Comparison of ENCODE assay signal across 23 cellular contexts in the genomic region with DNA sequence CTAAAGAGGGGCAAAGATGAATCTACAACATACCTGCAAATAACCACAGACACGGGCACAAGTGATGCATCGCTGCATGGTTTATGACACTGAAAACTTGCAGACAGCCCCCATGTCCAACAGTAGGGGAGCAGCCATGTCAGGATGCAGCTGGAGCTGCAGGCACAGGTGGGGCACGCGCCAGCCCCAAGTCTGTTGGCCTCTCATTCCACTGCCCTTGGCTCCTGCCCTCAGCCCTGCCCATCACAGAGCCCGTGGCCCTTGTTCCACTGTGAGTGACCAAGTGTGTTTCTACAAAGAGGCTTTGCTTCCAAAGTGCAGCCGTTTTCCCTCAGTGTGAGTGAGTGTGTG. TPM values are rescaled to one million over a fixed set of nuclear protein-coding genes. Genes with fewer than 3 reads are reported as not detected.
"Had no signal": no experiment of that assay in that cellular context is flagged by ENCODE, and none has a peak within 500 bp of the region (broad histone marks: within the 10 kb centered on the region; RNA-seq: fewer than 3 reads in every experiment).

No MANE protein-coding gene starts in this region.

- H3K27ac ChIP-seq: transverse colon had no signal

- H3K36me3 Mint-ChIP-seq: brain had no signal

- H3K27ac Mint-ChIP-seq: activated naive CD4-positive, alpha-beta T cell treated with anti-CD3 and anti-CD28 coated beads, Interleukin-2, amount 50 U/mL, for 72 hours; activated T-cell treated with anti-CD3 and anti-CD28 coated beads, Interleukin-2, amount 50 U/mL, for 24 hours; brain; dendritic cell treated with granulocyte-macrophage colony-stimulating factor and Interleukin-4, amounts not matched to agents 40 ng/mL and 50 ng/mL, for 4 days; effector memory CD8-positive, alpha-beta T cell; naive thymus-derived CD4-positive, alpha-beta T cell had no signal

- H3K4me1 ChIP-seq: transverse colon had no signal

- H3K4me3 Mint-ChIP-seq: activated T-cell treated with anti-CD3 and anti-CD28 coated beads, Interleukin-2, amount 50 U/mL, for 24 hours; brain; dendritic cell treated with granulocyte-macrophage colony-stimulating factor and Interleukin-4, amounts not matched to agents 40 ng/mL and 50 ng/mL, for 4 days; effector memory CD8-positive, alpha-beta T cell had no signal

- DNase-seq: activated CD4-positive, alpha-beta T cell treated with anti-CD3 and anti-CD28 coated beads, Interleukin-2, amount 50 U/mL, for 4 hours; activated CD4-positive, CD25-positive, alpha-beta regulatory T cell; activated effector memory CD4-positive, alpha-beta T cell treated with anti-CD3 and anti-CD28 coated beads, Interleukin-2, amount 50 U/mL, for 16 hours; activated T-cell treated with anti-CD3 and anti-CD28 coated beads, Interleukin-2, amount 50 U/mL, for 24 hours; amygdala; cerebellar nuclear complex; effector memory CD8-positive, alpha-beta T cell; erythroblast; naive thymus-derived CD4-positive, alpha-beta T cell; stimulated activated CD4-positive, alpha-beta T cell treated with anti-CD3 and anti-CD28 coated beads, Interleukin-12 subunit alpha, Interleukin-12 subunit beta, amount 100 ng/mL, for 4 hours; stimulated activated naive CD4-positive, alpha-beta T cell; substantia nigra; transverse colon had no signal

- H3K4me3 ChIP-seq: lung, transverse colon had no signal

- H3K27me3 Mint-ChIP-seq: dendritic cell treated with granulocyte-macrophage colony-stimulating factor and Interleukin-4, amounts not matched to agents 40 ng/mL and 50 ng/mL, for 4 days had no signal

- ATAC-seq: activated naive CD4-positive, alpha-beta T cell treated with anti-CD3 and anti-CD28 coated beads, Interleukin-2, amount 50 U/mL, for 72 hours; effector memory CD8-positive, alpha-beta T cell; sciatic nerve had no signal

- H3K36me3 ChIP-seq: transverse colon had no signal

RNA-seq across cellular contexts. Expression of a gene that starts 3.2 kb away (rescaled TPM):
- total RNA-seq: fibroblast of villous mesenchyme, osteocyte, pulmonary artery endothelial cell, transverse colon had no signal

RNA-seq across cellular contexts. Expression of a gene that starts 55.9 kb away (rescaled TPM):
- total RNA-seq: activated naive CD4-positive, alpha-beta T cell treated with anti-CD3 and anti-CD28 coated beads, Interleukin-2, amount 50 U/mL, for 72 hours; fibroblast of villous mesenchyme; lung; mononuclear cell; naive thymus-derived CD4-positive, alpha-beta T cell; pulmonary artery endothelial cell; sciatic nerve; T-helper 1 cell treated with Interleukin-12 subunit alpha and Interleukin-12 subunit beta and Interleukin-4 antibody, amounts not matched to agents 30 ng/mL and 1 ng/mL, for 36 hours; transverse colon had no signal
- polyA plus RNA-seq: naive thymus-derived CD4-positive, alpha-beta T cell had no signal
